Comparison of ENCODE assay signal across 9 cellular contexts in genomic region chr18:48709371-48709770, GRCh38.
"Had no signal": no experiment of that assay in that cellular context is flagged by ENCODE, and none has a peak within 500 bp of the region (broad histone marks: within the 10 kb centered on the region; RNA-seq: fewer than 3 reads in every experiment).

No MANE protein-coding gene starts in this region.

- H3K9me3 ChIP-seq: ascending aorta, thyroid gland had no signal

- H3K9me3 Mint-ChIP-seq: activated CD4-positive, alpha-beta memory T cell treated with anti-CD3 and anti-CD28 coated beads, Interleukin-2, amount 10 ng/mL, durations not matched to agents 7 days and 5 days; activated naive CD8-positive, alpha-beta T cell treated with anti-CD3 and anti-CD28 coated beads, Interleukin-2, amount 10 ng/mL, durations not matched to agents 7 days and 5 days; activated T-cell treated with anti-CD3 and anti-CD28 coated beads, Interleukin-2, amount 50 U/mL, for 72 hours; memory B cell; nephron had no signal

- H3K27ac ChIP-seq: thyroid gland had no signal

- H3K36me3 ChIP-seq: thyroid gland had no signal

- H3K27me3 ChIP-seq: ascending aorta, thyroid gland had no signal

- H3K27me3 Mint-ChIP-seq: activated CD4-positive, alpha-beta memory T cell treated with anti-CD3 and anti-CD28 coated beads, Interleukin-2, amount 10 ng/mL, durations not matched to agents 7 days and 5 days had no signal

- H3K4me3 Mint-ChIP-seq: activated CD4-positive, alpha-beta memory T cell treated with anti-CD3 and anti-CD28 coated beads, Interleukin-2, amount 10 ng/mL, durations not matched to agents 7 days and 5 days; activated naive CD8-positive, alpha-beta T cell treated with anti-CD3 and anti-CD28 coated beads, Interleukin-2, amount 10 ng/mL, durations not matched to agents 7 days and 5 days; activated T-cell treated with anti-CD3 and anti-CD28 coated beads, Interleukin-2, amount 50 U/mL, for 72 hours; memory B cell; nephron had no signal

- H3K36me3 Mint-ChIP-seq: activated naive CD8-positive, alpha-beta T cell treated with anti-CD3 and anti-CD28 coated beads, Interleukin-2, amount 10 ng/mL, durations not matched to agents 7 days and 5 days; memory B cell had no signal

- ATAC-seq: activated T-cell treated with anti-CD3 and anti-CD28 coated beads, Interleukin-2, amount 50 U/mL, for 72 hours had no signal

- DNase-seq: activated CD4-positive, alpha-beta memory T cell treated with anti-CD3 and anti-CD28 coated beads, Interleukin-2, amount 10 ng/mL, durations not matched to agents 7 days and 5 days; activated CD4-positive, CD25-positive, alpha-beta regulatory T cell treated with anti-CD3 and anti-CD28 coated beads, Interleukin-2, amount 50 U/mL, for 72 hours; activated gamma-delta T cell treated with Interleukin-2 at 50 U/mL for 16 hours; activated naive CD8-positive, alpha-beta T cell treated with anti-CD3 and anti-CD28 coated beads, Interleukin-2, amount 10 ng/mL, durations not matched to agents 7 days and 5 days; activated T-cell treated with anti-CD3 and anti-CD28 coated beads, Interleukin-2, amount 50 U/mL, for 72 hours; thyroid gland had no signal

- H3K27ac Mint-ChIP-seq: activated CD4-positive, alpha-beta memory T cell treated with anti-CD3 and anti-CD28 coated beads, Interleukin-2, amount 10 ng/mL, durations not matched to agents 7 days and 5 days; activated naive CD8-positive, alpha-beta T cell treated with anti-CD3 and anti-CD28 coated beads, Interleukin-2, amount 10 ng/mL, durations not matched to agents 7 days and 5 days; activated T-cell treated with anti-CD3 and anti-CD28 coated beads, Interleukin-2, amount 50 U/mL, for 72 hours; memory B cell; nephron had no signal

- H3K4me3 ChIP-seq: ascending aorta, thyroid gland had no signal

- H3K4me1 Mint-ChIP-seq: memory B cell had no signal
